ENCODE assay signal across 32 cellular contexts in the genomic region with DNA sequence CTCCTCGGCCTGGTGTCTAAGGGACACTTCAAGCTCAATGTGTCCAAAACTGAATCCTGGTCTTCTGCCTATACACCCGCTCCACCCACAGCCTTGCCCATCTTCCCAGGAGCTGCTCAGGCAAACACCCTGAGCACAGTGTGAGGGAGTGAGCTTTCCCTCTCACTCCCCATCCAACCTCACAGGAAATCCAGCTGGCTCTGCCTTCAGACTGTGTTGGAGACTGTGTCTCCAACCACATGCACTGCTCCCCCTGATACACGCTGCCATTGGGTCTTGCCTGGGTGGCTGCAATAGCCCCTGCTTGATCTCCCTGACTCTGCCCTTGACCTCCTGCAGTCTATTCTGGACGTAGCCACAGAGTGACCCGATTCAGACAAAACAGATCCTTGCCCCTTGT.
"Had no signal": no experiment of that assay in that cellular context is flagged by ENCODE, and none has a peak within 500 bp of the region (broad histone marks: within the 10 kb centered on the region; RNA-seq: fewer than 3 reads in every experiment).

No MANE protein-coding gene starts in this region.

- H3K27me3 Mint-ChIP-seq: activated CD4-positive, alpha-beta T cell treated with anti-CD3 and anti-CD28 coated beads, Interleukin-2, amount 10 ng/mL, durations not matched to agents 24 days and 14 days; activated CD8-positive, alpha-beta memory T cell treated with anti-CD3 and anti-CD28 coated beads, Interleukin-2, amount 10 ng/mL, durations not matched to agents 7 days and 5 days had no signal

- H3K4me3 Mint-ChIP-seq: activated CD4-positive, alpha-beta memory T cell treated with anti-CD3 and anti-CD28 coated beads for 36 hours; activated CD4-positive, alpha-beta T cell treated with anti-CD3 and anti-CD28 coated beads for 36 hours; activated CD4-positive, alpha-beta T cell treated with anti-CD3 and anti-CD28 coated beads, Interleukin-2, amount 10 ng/mL, durations not matched to agents 24 days and 14 days; activated CD8-positive, alpha-beta memory T cell treated with anti-CD3 and anti-CD28 coated beads, Interleukin-2, amount 10 ng/mL, durations not matched to agents 7 days and 5 days; activated CD8-positive, alpha-beta T cell treated with anti-CD3 and anti-CD28 coated beads, Interleukin-2, amount 10 ng/mL, durations not matched to agents 7 days and 5 days; activated naive CD4-positive, alpha-beta T cell treated with anti-CD3 and anti-CD28 coated beads for 36 hours; activated naive CD4-positive, alpha-beta T cell treated with anti-CD3 and anti-CD28 coated beads, Interleukin-2, amount 50 U/mL, for 24 hours; activated naive CD8-positive, alpha-beta T cell treated with anti-CD3 and anti-CD28 coated beads for 36 hours; activated naive CD8-positive, alpha-beta T cell treated with anti-CD3 and anti-CD28 coated beads, Interleukin-2, amount 50 U/mL, for 24 hours; activated T-helper 1 cell treated with anti-CD3 and anti-CD28 coated beads, Interleukin-12 subunit alpha, Interleukin-12 subunit beta, Interleukin-2, Interleukin-4 antibody, amounts not matched to agents 30 ng/mL and 10 ng/mL and 1 ng/mL, durations not matched to agents 14 hours and 24 hours and 36 hours; effector memory CD8-positive, alpha-beta T cell had no signal

- H3K4me3 ChIP-seq: adrenal gland, body of pancreas, esophagus muscularis mucosa, gastroesophageal sphincter had no signal

- H3K9me3 Mint-ChIP-seq: activated CD4-positive, alpha-beta memory T cell treated with anti-CD3 and anti-CD28 coated beads for 36 hours; activated CD4-positive, alpha-beta T cell treated with anti-CD3 and anti-CD28 coated beads, Interleukin-2, amount 10 ng/mL, durations not matched to agents 24 days and 14 days; activated naive CD4-positive, alpha-beta T cell treated with anti-CD3 and anti-CD28 coated beads, Interleukin-2, amount 50 U/mL, for 24 hours; activated T-helper 1 cell treated with anti-CD3 and anti-CD28 coated beads, Interleukin-12 subunit alpha, Interleukin-12 subunit beta, Interleukin-2, Interleukin-4 antibody, amounts not matched to agents 30 ng/mL and 10 ng/mL and 1 ng/mL, durations not matched to agents 14 hours and 24 hours and 36 hours; activated T-helper 2 cell treated with anti-CD3 and anti-CD28 coated beads, Interferon-gamma antibody, Interleukin-2, Interleukin-4, amounts not matched to agents 10 μg/mL and 5 μg/mL and 100 μg/mL, durations not matched to agents 14 hours and 24 hours and 36 hours had no signal

- H3K27ac ChIP-seq: adrenal gland, body of pancreas, esophagus muscularis mucosa, foreskin keratinocyte, gastroesophageal sphincter had no signal

- H3K4me1 ChIP-seq: adrenal gland, body of pancreas, esophagus muscularis mucosa, foreskin keratinocyte, gastroesophageal sphincter had no signal

- H3K36me3 Mint-ChIP-seq: activated CD4-positive, alpha-beta memory T cell treated with anti-CD3 and anti-CD28 coated beads for 36 hours; activated CD8-positive, alpha-beta memory T cell treated with anti-CD3 and anti-CD28 coated beads, Interleukin-2, amount 10 ng/mL, durations not matched to agents 7 days and 5 days; activated naive CD4-positive, alpha-beta T cell treated with anti-CD3 and anti-CD28 coated beads, Interleukin-2, amount 50 U/mL, for 24 hours; activated naive CD8-positive, alpha-beta T cell treated with anti-CD3 and anti-CD28 coated beads for 36 hours had no signal

- H3K9me3 ChIP-seq: adrenal gland, body of pancreas, esophagus muscularis mucosa, gastroesophageal sphincter had no signal

- H3K36me3 ChIP-seq: adrenal gland, esophagus muscularis mucosa, gastroesophageal sphincter had no signal

- DNase-seq: activated CD4-positive, alpha-beta memory T cell treated with anti-CD3 and anti-CD28 coated beads for 36 hours; activated CD4-positive, alpha-beta T cell treated with anti-CD3 and anti-CD28 coated beads for 36 hours; activated CD4-positive, alpha-beta T cell treated with anti-CD3 and anti-CD28 coated beads, Interleukin-2, amount 10 ng/mL, durations not matched to agents 24 days and 14 days; activated CD4-positive, CD25-positive, alpha-beta regulatory T cell; activated CD4-positive, CD25-positive, alpha-beta regulatory T cell treated with anti-CD3 and anti-CD28 coated beads, Interleukin-2, amount 50 U/mL, for 72 hours; activated CD8-positive, alpha-beta memory T cell treated with anti-CD3 and anti-CD28 coated beads, Interleukin-2, amount 10 ng/mL, durations not matched to agents 7 days and 5 days; activated CD8-positive, alpha-beta memory T cell treated with anti-CD3 and anti-CD28 coated beads, Interleukin-2, amount 50 U/mL, for 4 hours; activated CD8-positive, alpha-beta T cell treated with anti-CD3 and anti-CD28 coated beads, Interleukin-2, amount 10 ng/mL, durations not matched to agents 7 days and 5 days; activated effector memory CD4-positive, alpha-beta T cell treated with anti-CD3 and anti-CD28 coated beads, Interleukin-2, amount 50 U/mL, for 16 hours; activated naive CD4-positive, alpha-beta T cell treated with anti-CD3 and anti-CD28 coated beads for 36 hours; activated naive CD8-positive, alpha-beta T cell treated with anti-CD3 and anti-CD28 coated beads for 36 hours; activated naive CD8-positive, alpha-beta T cell treated with anti-CD3 and anti-CD28 coated beads, Interleukin-2, amount 50 U/mL, for 24 hours; activated T-cell treated with anti-CD3 and anti-CD28 coated beads, Interleukin-2, amount 50 U/mL, for 1 hour; activated T-cell treated with anti-CD3 and anti-CD28 coated beads, Interleukin-2, amount 50 U/mL, for 48 hours; adrenal gland; amygdala; aorta; body of pancreas; caudate nucleus; cortex of kidney; dermis blood vessel endothelial cell; effector CD4-positive, alpha-beta T cell; effector memory CD8-positive, alpha-beta T cell; erythroblast; foreskin keratinocyte; T-helper 2 cell had no signal

- ATAC-seq: activated CD4-positive, alpha-beta T cell treated with anti-CD3 and anti-CD28 coated beads for 36 hours; activated CD8-positive, alpha-beta memory T cell treated with anti-CD3 and anti-CD28 coated beads, Interleukin-2, amount 10 ng/mL, durations not matched to agents 7 days and 5 days; activated CD8-positive, alpha-beta T cell treated with anti-CD3 and anti-CD28 coated beads, Interleukin-2, amount 10 ng/mL, durations not matched to agents 7 days and 5 days; activated naive CD8-positive, alpha-beta T cell treated with anti-CD3 and anti-CD28 coated beads, Interleukin-2, amount 50 U/mL, for 24 hours; body of pancreas; effector memory CD8-positive, alpha-beta T cell; foreskin keratinocyte; gastroesophageal sphincter had no signal

- H3K27ac Mint-ChIP-seq: activated CD4-positive, alpha-beta memory T cell treated with anti-CD3 and anti-CD28 coated beads for 36 hours; activated CD4-positive, alpha-beta T cell treated with anti-CD3 and anti-CD28 coated beads for 36 hours; activated CD4-positive, alpha-beta T cell treated with anti-CD3 and anti-CD28 coated beads, Interleukin-2, amount 10 ng/mL, durations not matched to agents 24 days and 14 days; activated CD8-positive, alpha-beta memory T cell treated with anti-CD3 and anti-CD28 coated beads, Interleukin-2, amount 10 ng/mL, durations not matched to agents 7 days and 5 days; activated CD8-positive, alpha-beta T cell treated with anti-CD3 and anti-CD28 coated beads, Interleukin-2, amount 10 ng/mL, durations not matched to agents 7 days and 5 days; activated naive CD4-positive, alpha-beta T cell treated with anti-CD3 and anti-CD28 coated beads for 36 hours; activated naive CD4-positive, alpha-beta T cell treated with anti-CD3 and anti-CD28 coated beads, Interleukin-2, amount 50 U/mL, for 24 hours; activated naive CD8-positive, alpha-beta T cell treated with anti-CD3 and anti-CD28 coated beads for 36 hours; activated naive CD8-positive, alpha-beta T cell treated with anti-CD3 and anti-CD28 coated beads, Interleukin-2, amount 50 U/mL, for 24 hours; activated T-helper 1 cell treated with anti-CD3 and anti-CD28 coated beads, Interleukin-12 subunit alpha, Interleukin-12 subunit beta, Interleukin-2, Interleukin-4 antibody, amounts not matched to agents 30 ng/mL and 10 ng/mL and 1 ng/mL, durations not matched to agents 14 hours and 24 hours and 36 hours; activated T-helper 2 cell treated with anti-CD3 and anti-CD28 coated beads, Interferon-gamma antibody, Interleukin-2, Interleukin-4, amounts not matched to agents 10 μg/mL and 5 μg/mL and 100 μg/mL, durations not matched to agents 14 hours and 24 hours and 36 hours; effector memory CD8-positive, alpha-beta T cell had no signal

- H3K4me1 Mint-ChIP-seq: activated CD4-positive, alpha-beta T cell treated with anti-CD3 and anti-CD28 coated beads for 36 hours; activated CD4-positive, alpha-beta T cell treated with anti-CD3 and anti-CD28 coated beads, Interleukin-2, amount 10 ng/mL, durations not matched to agents 24 days and 14 days; activated CD8-positive, alpha-beta memory T cell treated with anti-CD3 and anti-CD28 coated beads, Interleukin-2, amount 10 ng/mL, durations not matched to agents 7 days and 5 days; activated naive CD4-positive, alpha-beta T cell treated with anti-CD3 and anti-CD28 coated beads, Interleukin-2, amount 50 U/mL, for 24 hours; activated naive CD8-positive, alpha-beta T cell treated with anti-CD3 and anti-CD28 coated beads for 36 hours; activated naive CD8-positive, alpha-beta T cell treated with anti-CD3 and anti-CD28 coated beads, Interleukin-2, amount 50 U/mL, for 24 hours had no signal

- FAIRE-seq: colon had no signal

- H3K27me3 ChIP-seq: body of pancreas, esophagus muscularis mucosa had no signal
